ENCODE assay signal across 11 cellular contexts in genomic region chr10:133208466-133208865, GRCh38. TPM values are rescaled to one million over a fixed set of nuclear protein-coding genes. Genes with fewer than 3 reads are reported as not detected.
"Had no signal": no experiment of that assay in that cellular context is flagged by ENCODE, and none has a peak within 500 bp of the region (broad histone marks: within the 10 kb centered on the region; RNA-seq: fewer than 3 reads in every experiment).

No MANE protein-coding gene starts in this region.

- H3K4me2 ChIP-seq: GM23338 had no signal

- H3K36me3 ChIP-seq: HAP-1 had no signal

- H3K4me3 ChIP-seq: GM23338, HAP-1, K562 had no signal

- H3K27ac ChIP-seq: HL-60 had no signal

- H2AFZ ChIP-seq: GM23338 had no signal

- DNase-seq: H7, HFFc6, KG1 had no signal

- ATAC-seq: GM23338, HCT116, HepG2, K562 had no signal

- FAIRE-seq: HepG2, K562 had no signal

- H3K4me1 Mint-ChIP-seq: GM23338 had no signal

- H3K27ac Mint-ChIP-seq: GM23338, HFFc6 had no signal

- H3K9me3 Mint-ChIP-seq: GM23338 had no signal

- H3K4me1 ChIP-seq: HAP-1 had no signal

- H3K9me3 ChIP-seq: HAP-1 had no signal

- H3K4me3 Mint-ChIP-seq: GM23338, HFFc6 had no signal

RNA-seq across cellular contexts. Expression of gene UTF1, which starts 21.6 kb away (rescaled TPM):
- total RNA-seq: H4, HepG2, HFFc6, HT1080 had no signal
- polyA plus RNA-seq: HepG2 had no signal

RNA-seq across cellular contexts. Expression of gene VENTX, which starts 29.2 kb away (rescaled TPM):
- total RNA-seq: H4, HepG2, HFFc6 had no signal
- polyA plus RNA-seq: HepG2 had no signal

RNA-seq across cellular contexts. Expression of gene KNDC1, which starts 48.4 kb away (rescaled TPM):
- total RNA-seq: HepG2, HT1080 had no signal
